Comparison of ENCODE assay signal across 8 cellular contexts in genomic region chr7:45978731-45979211, GRCh38. TPM values are rescaled to one million over a fixed set of nuclear protein-coding genes. Genes with fewer than 3 reads are reported as not detected.
DNase-seq lines count a peak whose midpoint lies in the region; ATAC-seq, FAIRE-seq and TF ChIP-seq lines count a peak whose summit lies in the region.

No MANE protein-coding gene starts in this region.

- WGBS in transverse colon (ENCODE audit: low coverage in 1 of 2), 2 donors = 61% methylated on average over 2 of the region's 2 CpGs; no CpG with 5 or more reads in 1 of the 2 donors

- ATAC-seq in HG02970 (IDR thresholded peaks at IDR 0.05; ENCODE audit: low FRiP score, unreplicated experiment) = no peak
- ATAC-seq in HG03457 (IDR thresholded peaks at IDR 0.05; ENCODE audit: unreplicated experiment) = no peak

- in situ Hi-C loops in transverse colon (cut with MboI; ENCODE audit: low pct_ligation_motif_present in 1 of 4, low pct_unique_long_range_greater_than_20kb in 1 of 4, low sequenced_read_pairs in 3 of 4) = no loop called here

- H3K36me3 ChIP-seq in adipocyte (ENCODE audit: control insufficient read depth, insufficient read depth, low read length, severe bottlenecking) (no peaks in the 10 kb centered on the region), transverse colon (no peaks in the 10 kb centered on the region)

- H3K9ac ChIP-seq in adipocyte (ENCODE audit: low read length) = peak overlapping the region; percentile 64

- H3K4me1 ChIP-seq in adipocyte (ENCODE audit: control insufficient read depth, insufficient read depth, low read length) (peaks cover 46% of the 10 kb centered on the region), transverse colon (peaks cover 0 to 8% (median 0%) of the 10 kb centered on the region in 4 donors)

- H3K4me3 ChIP-seq in adipocyte (ENCODE audit: low read length) = peak overlapping the region; percentile 64
- H3K4me3 ChIP-seq in transverse colon = no peak overlapping the region

- intact Hi-C loops in transverse colon (cut with DNase I; ENCODE audit: low total_unique reads) = no loop called here

- peak overlapping the region in 3 of 4 donors; percentile 6 to 35 (median 33) for H3K27ac ChIP-seq in transverse colon

- no peak for TF ChIP-seq CTCF in transverse colon (IDR thresholded peaks at IDR 0.05)

- no peaks in the 10 kb centered on the region for H3K27me3 ChIP-seq in adipocyte (replicated peaks; ENCODE audit: control insufficient read depth, insufficient read depth, low read length)
- no peaks in the 10 kb centered on the region for H3K27me3 ChIP-seq in transverse colon

- DNase-seq in activated CD8-positive, alpha-beta memory T cell treated with anti-CD3 and anti-CD28 coated beads for 24 hours = peak; percentile 41
- DNase-seq in activated CD8-positive, alpha-beta memory T cell treated with anti-CD3 and anti-CD28 coated beads, Interleukin-2, amount 50 U/mL, for 4 hours = no peak
- DNase-seq in adipocyte (ENCODE audit: low read depth) = peak; percentile 35
- DNase-seq in kidney tubule cell (ENCODE audit: low spot score) = peak; percentile 55
- no peak for DNase-seq in transverse colon
- DNase-seq in urothelium cell line (ENCODE audit: low spot score) = no peak

- no peak for TF ChIP-seq POLR2A in transverse colon (IDR thresholded peaks at IDR 0.05)

- H3K9me3 ChIP-seq in adipocyte (ENCODE audit: control insufficient read depth, low read length) (peaks cover 4% of the 10 kb centered on the region), transverse colon (no peaks in the 10 kb centered on the region)

- TF ChIP-seq EP300 in transverse colon (IDR thresholded peaks at IDR 0.05; ENCODE audit: low read depth) = no peak

- FAIRE-seq in urothelium cell line (lab: Jason Lieb, UNC) = no peak

RNA-seq across cellular contexts. Expression of gene IGFBP3, which starts 57.7 kb away (rescaled TPM):
- total RNA-seq in transverse colon = 100 to 1,000 TPM in 1 of 4 donors, 10 to 100 TPM in 3; 25.4 to 118 (median 57.6) TPM

Comparison
In these comparisons a context has a peak if more than half of its experiments do, and no peak if none do; other contexts are left out.
1. DNase-seq: peak in activated CD8-positive, alpha-beta memory T cell treated with anti-CD3 and anti-CD28 coated beads for 24 hours (single experiment), adipocyte (single experiment) and kidney tubule cell (single experiment); none in activated CD8-positive, alpha-beta memory T cell treated with anti-CD3 and anti-CD28 coated beads, Interleukin-2, amount 50 U/mL, for 4 hours (single experiment), transverse colon (single experiment) and urothelium cell line (single experiment).